22 cellular contexts compared by ENCODE assay signal in the genomic region with DNA sequence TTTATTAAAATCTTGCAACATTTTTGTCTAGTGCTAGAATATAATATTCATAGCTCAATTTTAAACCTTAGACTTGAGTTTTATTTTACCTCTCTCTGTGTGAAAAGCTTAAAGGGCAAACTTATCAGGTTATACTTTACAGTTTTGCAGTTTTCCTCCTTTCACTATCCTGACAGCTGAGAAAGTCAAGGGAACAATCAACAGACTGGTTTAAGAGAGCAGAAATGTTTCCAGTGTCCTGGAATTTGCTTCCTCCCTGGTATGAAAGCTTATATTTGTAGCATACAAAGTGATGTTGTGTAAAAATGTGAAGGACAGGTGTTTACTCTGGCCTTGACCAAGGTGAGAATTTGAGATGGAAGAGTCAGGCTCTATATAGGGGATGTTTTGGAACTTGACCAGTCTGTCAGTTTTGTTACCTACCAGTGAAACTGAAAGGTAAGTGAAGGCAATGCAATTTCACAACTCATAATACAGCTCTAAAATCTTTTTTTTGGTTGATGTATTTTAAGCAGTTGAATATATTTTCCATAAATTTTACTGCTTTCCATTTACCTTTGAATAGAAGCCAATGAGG.
"Had no signal": no experiment of that assay in that cellular context is flagged by ENCODE, and none has a peak within 500 bp of the region (broad histone marks: within the 10 kb centered on the region; RNA-seq: fewer than 3 reads in every experiment).

No MANE protein-coding gene starts in this region.

- H3K27ac Mint-ChIP-seq: natural killer cell treated with Interleukin-12 subunit alpha and Interleukin-12 subunit beta and Interleukin-15 and Interleukin-18, amount 100 ng/mL, for 72 hours; neural progenitor cell; progenitor cell of endocrine pancreas; stimulated activated memory B cell treated with anti-CD40 and anti-IgM and Interleukin-4, amounts not matched to agents 10 μg/mL and 1 μg/mL and 100 μg/mL, for 72 hours; stimulated activated naive CD8-positive, alpha-beta T cell treated with anti-CD3 and anti-CD28 coated beads, Interleukin-15, Interleukin-2, amounts not matched to agents 100 ng/mL and 50 ng/mL, for 24 hours had no signal

- H3K4me3 Mint-ChIP-seq: natural killer cell treated with Interleukin-12 subunit alpha and Interleukin-12 subunit beta and Interleukin-15 and Interleukin-18, amount 100 ng/mL, for 72 hours; neural progenitor cell; stimulated activated memory B cell treated with anti-CD40 and anti-IgM and Interleukin-4, amounts not matched to agents 10 μg/mL and 1 μg/mL and 100 μg/mL, for 72 hours; stimulated activated naive CD8-positive, alpha-beta T cell treated with anti-CD3 and anti-CD28 coated beads, Interleukin-15, Interleukin-2, amounts not matched to agents 100 ng/mL and 50 ng/mL, for 24 hours had no signal

- DNase-seq: colonic mucosa; dermis blood vessel endothelial cell; esophagus squamous epithelium; foreskin fibroblast; left colon; mammary epithelial cell; nucleus accumbens; ovary; right lobe of liver; spleen; stimulated activated CD4-positive, alpha-beta T cell treated with anti-CD3 and anti-CD28 coated beads, Interleukin-15, amount 100 ng/mL, for 24 hours; stimulated activated CD4-positive, alpha-beta T cell treated with anti-CD3 and anti-CD28 coated beads, Interleukin-1b, Interleukin-23, amount 100 ng/mL, for 48 hours; stimulated activated CD4-positive, alpha-beta T cell treated with anti-CD3 and anti-CD28 coated beads, Interleukin-4, amount 100 ng/mL, for 24 hours; tibial artery; upper lobe of left lung; uterus had no signal

- H3K9ac ChIP-seq: neural progenitor cell had no signal

- H3K36me3 Mint-ChIP-seq: natural killer cell treated with Interleukin-12 subunit alpha and Interleukin-12 subunit beta and Interleukin-15 and Interleukin-18, amount 100 ng/mL, for 72 hours; neural progenitor cell; stimulated activated memory B cell treated with anti-CD40 and anti-IgM and Interleukin-4, amounts not matched to agents 10 μg/mL and 1 μg/mL and 100 μg/mL, for 72 hours had no signal

- H3K36me3 ChIP-seq: colonic mucosa, esophagus squamous epithelium, neural progenitor cell, ovary, right lobe of liver, spleen, tibial artery, upper lobe of left lung, uterus had no signal

- H3K27ac ChIP-seq: colonic mucosa, esophagus squamous epithelium, hepatocyte, neural progenitor cell, ovary, right lobe of liver, spleen, tibial artery, upper lobe of left lung had no signal

- H3K4me2 ChIP-seq: hepatocyte, neural progenitor cell had no signal

- H3K4me1 Mint-ChIP-seq: neural progenitor cell; stimulated activated memory B cell treated with anti-CD40 and anti-IgM and Interleukin-4, amounts not matched to agents 10 μg/mL and 1 μg/mL and 100 μg/mL, for 72 hours had no signal

- H3K27me3 Mint-ChIP-seq: progenitor cell of endocrine pancreas had no signal

- ATAC-seq: left colon; natural killer cell treated with Interleukin-12 subunit alpha and Interleukin-12 subunit beta and Interleukin-15 and Interleukin-18, amount 100 ng/mL, for 72 hours; stimulated activated memory B cell treated with anti-CD40 and anti-IgM and Interleukin-4, amounts not matched to agents 10 μg/mL and 1 μg/mL and 100 μg/mL, for 72 hours had no signal

- H2AFZ ChIP-seq: hepatocyte, neural progenitor cell had no signal

- H3K9me3 ChIP-seq: colonic mucosa, esophagus squamous epithelium, ovary, right lobe of liver, spleen, tibial artery, upper lobe of left lung, uterus had no signal

- H3K79me2 ChIP-seq: hepatocyte had no signal

- H3K4me3 ChIP-seq: colonic mucosa, esophagus squamous epithelium, hepatocyte, neural progenitor cell, ovary, right lobe of liver, spleen, tibial artery, upper lobe of left lung, uterus had no signal

- H3K9me3 Mint-ChIP-seq: natural killer cell treated with Interleukin-12 subunit alpha and Interleukin-12 subunit beta and Interleukin-15 and Interleukin-18, amount 100 ng/mL, for 72 hours; neural progenitor cell; stimulated activated memory B cell treated with anti-CD40 and anti-IgM and Interleukin-4, amounts not matched to agents 10 μg/mL and 1 μg/mL and 100 μg/mL, for 72 hours; stimulated activated naive CD8-positive, alpha-beta T cell treated with anti-CD3 and anti-CD28 coated beads, Interleukin-15, Interleukin-2, amounts not matched to agents 100 ng/mL and 50 ng/mL, for 24 hours had no signal

- H3K4me1 ChIP-seq: colonic mucosa, neural progenitor cell, spleen, tibial artery had no signal

- H3K27me3 ChIP-seq: colonic mucosa, esophagus squamous epithelium, hepatocyte, neural progenitor cell, ovary, right lobe of liver, spleen, tibial artery, upper lobe of left lung, uterus had no signal
